39 cellular contexts compared by ENCODE assay signal in genomic region chr2:4049463-4049862, GRCh38.
"Had no signal": no experiment of that assay in that cellular context is flagged by ENCODE, and none has a peak within 500 bp of the region (broad histone marks: within the 10 kb centered on the region; RNA-seq: fewer than 3 reads in every experiment).

No MANE protein-coding gene starts in this region.

- H3K9me3 ChIP-seq: adrenal gland, ascending aorta, body of pancreas, breast epithelium had no signal

- H3K4me1 ChIP-seq: adrenal gland, ascending aorta, body of pancreas, breast epithelium had no signal

- DNase-seq: activated effector memory CD4-positive, alpha-beta T cell treated with anti-CD3 and anti-CD28 coated beads, Interleukin-2, amount 50 U/mL, for 16 hours; activated effector memory CD4-positive, alpha-beta T cell treated with Interleukin-2 at 50 U/mL for 16 hours; activated gamma-delta T cell; activated gamma-delta T cell treated with Interleukin-2 at 50 U/mL for 16 hours; activated naive CD4-positive, alpha-beta T cell; activated naive CD4-positive, alpha-beta T cell treated with anti-CD3 and anti-CD28 coated beads for 36 hours; activated naive CD4-positive, alpha-beta T cell treated with anti-CD3 and anti-CD28 coated beads, Interleukin-2, amount 10 ng/mL, durations not matched to agents 7 days and 5 days; activated naive CD4-positive, alpha-beta T cell treated with anti-CD3 and anti-CD28 coated beads, Interleukin-2, amount 50 U/mL, for 16 hours; activated naive CD4-positive, alpha-beta T cell treated with Interleukin-2 at 50 U/mL for 16 hours; activated naive CD8-positive, alpha-beta T cell treated with anti-CD3 and anti-CD28 coated beads for 36 hours; activated naive CD8-positive, alpha-beta T cell treated with anti-CD3 and anti-CD28 coated beads, Interleukin-2, amount 10 ng/mL, durations not matched to agents 7 days and 5 days; activated naive CD8-positive, alpha-beta T cell treated with anti-CD3 and anti-CD28 coated beads, Interleukin-2, amount 50 U/mL, for 24 hours; activated T-cell treated with anti-CD3 and anti-CD28 coated beads for 4 hours; activated T-cell treated with anti-CD3 and anti-CD28 coated beads, Interleukin-2, amount 50 U/mL, for 1 hour; activated T-cell treated with anti-CD3 and anti-CD28 coated beads, Interleukin-2, amount 50 U/mL, for 24 hours; activated T-cell treated with anti-CD3 and anti-CD28 coated beads, Interleukin-2, amount 50 U/mL, for 4 hours; activated T-cell treated with anti-CD3 and anti-CD28 coated beads, Interleukin-2, amount 50 U/mL, for 48 hours; activated T-cell treated with anti-CD3 and anti-CD28 coated beads, Interleukin-2, amount 50 U/mL, for 72 hours; adrenal gland; amniotic stem cell; amygdala; anterior cingulate cortex; aorta; body of pancreas; brain microvascular endothelial cell; caudate nucleus; central memory CD4-positive, alpha-beta T cell; cerebellar nuclear complex had no signal

- H3K27me3 ChIP-seq: adrenal gland, ascending aorta, body of pancreas, brain microvascular endothelial cell, breast epithelium, cardiac muscle cell had no signal

- ATAC-seq: activated naive CD4-positive, alpha-beta T cell treated with anti-CD3 and anti-CD28 coated beads, Interleukin-2, amount 50 U/mL, for 72 hours; activated naive CD8-positive, alpha-beta T cell treated with anti-CD3 and anti-CD28 coated beads, Interleukin-2, amount 50 U/mL, for 24 hours; activated T-cell treated with anti-CD3 and anti-CD28 coated beads, Interleukin-2, amount 50 U/mL, for 4 hours; activated T-cell treated with anti-CD3 and anti-CD28 coated beads, Interleukin-2, amount 50 U/mL, for 72 hours; activated T-helper 17 cell treated with anti-CD3 and anti-CD28 coated beads, Interleukin-2, amount 50 U/mL, for 72 hours; body of pancreas had no signal

- H3K4me3 ChIP-seq: adrenal gland, ascending aorta, body of pancreas, breast epithelium, cardiac muscle cell had no signal

- H3K4me3 Mint-ChIP-seq: activated naive CD4-positive, alpha-beta T cell treated with anti-CD3 and anti-CD28 coated beads for 36 hours; activated naive CD4-positive, alpha-beta T cell treated with anti-CD3 and anti-CD28 coated beads, Interleukin-2, amount 10 ng/mL, durations not matched to agents 7 days and 5 days; activated naive CD4-positive, alpha-beta T cell treated with anti-CD3 and anti-CD28 coated beads, Interleukin-2, amount 50 U/mL, for 24 hours; activated naive CD8-positive, alpha-beta T cell; activated naive CD8-positive, alpha-beta T cell treated with anti-CD3 and anti-CD28 coated beads for 36 hours; activated naive CD8-positive, alpha-beta T cell treated with anti-CD3 and anti-CD28 coated beads, Interleukin-2, amount 10 ng/mL, durations not matched to agents 7 days and 5 days; activated naive CD8-positive, alpha-beta T cell treated with anti-CD3 and anti-CD28 coated beads, Interleukin-2, amount 50 U/mL, for 24 hours; activated T-cell treated with anti-CD3 and anti-CD28 coated beads, Interleukin-2, amount 50 U/mL, for 24 hours; activated T-cell treated with anti-CD3 and anti-CD28 coated beads, Interleukin-2, amount 50 U/mL, for 4 hours; activated T-cell treated with anti-CD3 and anti-CD28 coated beads, Interleukin-2, amount 50 U/mL, for 72 hours; activated T-helper 1 cell treated with anti-CD3 and anti-CD28 coated beads, Interleukin-12 subunit alpha, Interleukin-12 subunit beta, Interleukin-2, Interleukin-4 antibody, amounts not matched to agents 30 ng/mL and 10 ng/mL and 1 ng/mL, durations not matched to agents 14 hours and 24 hours and 36 hours; activated T-helper 17 cell treated with anti-CD3 and anti-CD28 coated beads, Interleukin-2, amount 50 U/mL, for 72 hours; brain; central memory CD8-positive, alpha-beta T cell had no signal

- H3K27me3 Mint-ChIP-seq: activated naive CD4-positive, alpha-beta T cell treated with anti-CD3 and anti-CD28 coated beads, Interleukin-2, amount 10 ng/mL, durations not matched to agents 7 days and 5 days; activated naive CD8-positive, alpha-beta T cell; activated naive CD8-positive, alpha-beta T cell treated with anti-CD3 and anti-CD28 coated beads for 36 hours; activated naive CD8-positive, alpha-beta T cell treated with anti-CD3 and anti-CD28 coated beads, Interleukin-2, amount 50 U/mL, for 24 hours; activated T-cell treated with anti-CD3 and anti-CD28 coated beads, Interleukin-2, amount 50 U/mL, for 24 hours; activated T-helper 17 cell treated with anti-CD3 and anti-CD28 coated beads, Interleukin-2, amount 50 U/mL, for 72 hours; central memory CD8-positive, alpha-beta T cell had no signal

- H3K36me3 ChIP-seq: adrenal gland, ascending aorta, brain microvascular endothelial cell, breast epithelium, cardiac muscle cell had no signal

- H3K36me3 Mint-ChIP-seq: activated naive CD4-positive, alpha-beta T cell treated with anti-CD3 and anti-CD28 coated beads, Interleukin-2, amount 10 ng/mL, durations not matched to agents 7 days and 5 days; activated naive CD4-positive, alpha-beta T cell treated with anti-CD3 and anti-CD28 coated beads, Interleukin-2, amount 50 U/mL, for 24 hours; activated naive CD4-positive, alpha-beta T cell treated with anti-CD3 and anti-CD28 coated beads, Interleukin-2, amount 50 U/mL, for 72 hours; activated naive CD8-positive, alpha-beta T cell; activated naive CD8-positive, alpha-beta T cell treated with anti-CD3 and anti-CD28 coated beads for 36 hours; activated naive CD8-positive, alpha-beta T cell treated with anti-CD3 and anti-CD28 coated beads, Interleukin-2, amount 10 ng/mL, durations not matched to agents 7 days and 5 days; brain had no signal

- H3K27ac Mint-ChIP-seq: activated naive CD4-positive, alpha-beta T cell treated with anti-CD3 and anti-CD28 coated beads for 36 hours; activated naive CD4-positive, alpha-beta T cell treated with anti-CD3 and anti-CD28 coated beads, Interleukin-2, amount 10 ng/mL, durations not matched to agents 7 days and 5 days; activated naive CD4-positive, alpha-beta T cell treated with anti-CD3 and anti-CD28 coated beads, Interleukin-2, amount 50 U/mL, for 24 hours; activated naive CD4-positive, alpha-beta T cell treated with anti-CD3 and anti-CD28 coated beads, Interleukin-2, amount 50 U/mL, for 72 hours; activated naive CD8-positive, alpha-beta T cell; activated naive CD8-positive, alpha-beta T cell treated with anti-CD3 and anti-CD28 coated beads for 36 hours; activated naive CD8-positive, alpha-beta T cell treated with anti-CD3 and anti-CD28 coated beads, Interleukin-2, amount 10 ng/mL, durations not matched to agents 7 days and 5 days; activated naive CD8-positive, alpha-beta T cell treated with anti-CD3 and anti-CD28 coated beads, Interleukin-2, amount 50 U/mL, for 24 hours; activated T-cell treated with anti-CD3 and anti-CD28 coated beads, Interleukin-2, amount 50 U/mL, for 24 hours; activated T-cell treated with anti-CD3 and anti-CD28 coated beads, Interleukin-2, amount 50 U/mL, for 72 hours; activated T-helper 1 cell treated with anti-CD3 and anti-CD28 coated beads, Interleukin-12 subunit alpha, Interleukin-12 subunit beta, Interleukin-2, Interleukin-4 antibody, amounts not matched to agents 30 ng/mL and 10 ng/mL and 1 ng/mL, durations not matched to agents 14 hours and 24 hours and 36 hours; activated T-helper 17 cell treated with anti-CD3 and anti-CD28 coated beads, Interleukin-2, amount 50 U/mL, for 72 hours; activated T-helper 2 cell treated with anti-CD3 and anti-CD28 coated beads, Interferon-gamma antibody, Interleukin-2, Interleukin-4, amounts not matched to agents 10 μg/mL and 5 μg/mL and 100 μg/mL, durations not matched to agents 14 hours and 24 hours and 36 hours; brain had no signal

- H3K27ac ChIP-seq: adrenal gland, ascending aorta, body of pancreas, brain microvascular endothelial cell, breast epithelium, cardiac muscle cell had no signal

- H3K4me1 Mint-ChIP-seq: activated naive CD4-positive, alpha-beta T cell treated with anti-CD3 and anti-CD28 coated beads, Interleukin-2, amount 50 U/mL, for 24 hours; activated T-helper 17 cell treated with anti-CD3 and anti-CD28 coated beads, Interleukin-2, amount 50 U/mL, for 72 hours; central memory CD8-positive, alpha-beta T cell had no signal

- H3K9me3 Mint-ChIP-seq: activated naive CD4-positive, alpha-beta T cell treated with anti-CD3 and anti-CD28 coated beads for 36 hours; activated naive CD4-positive, alpha-beta T cell treated with anti-CD3 and anti-CD28 coated beads, Interleukin-2, amount 10 ng/mL, durations not matched to agents 7 days and 5 days; activated naive CD4-positive, alpha-beta T cell treated with anti-CD3 and anti-CD28 coated beads, Interleukin-2, amount 50 U/mL, for 72 hours; activated naive CD8-positive, alpha-beta T cell treated with anti-CD3 and anti-CD28 coated beads for 36 hours; activated naive CD8-positive, alpha-beta T cell treated with anti-CD3 and anti-CD28 coated beads, Interleukin-2, amount 10 ng/mL, durations not matched to agents 7 days and 5 days; activated naive CD8-positive, alpha-beta T cell treated with anti-CD3 and anti-CD28 coated beads, Interleukin-2, amount 50 U/mL, for 24 hours; activated T-cell treated with anti-CD3 and anti-CD28 coated beads, Interleukin-2, amount 50 U/mL, for 4 hours; activated T-helper 1 cell treated with anti-CD3 and anti-CD28 coated beads, Interleukin-12 subunit alpha, Interleukin-12 subunit beta, Interleukin-2, Interleukin-4 antibody, amounts not matched to agents 30 ng/mL and 10 ng/mL and 1 ng/mL, durations not matched to agents 14 hours and 24 hours and 36 hours; activated T-helper 17 cell treated with anti-CD3 and anti-CD28 coated beads, Interleukin-2, amount 50 U/mL, for 72 hours; activated T-helper 2 cell treated with anti-CD3 and anti-CD28 coated beads, Interferon-gamma antibody, Interleukin-2, Interleukin-4, amounts not matched to agents 10 μg/mL and 5 μg/mL and 100 μg/mL, durations not matched to agents 14 hours and 24 hours and 36 hours; central memory CD8-positive, alpha-beta T cell had no signal
